In genomic region chr6:26324295-26324727, GRCh38 we compare ENCODE assay signal across 1 cellular context.
TF ChIP-seq lines count a peak whose summit lies in the region.

No MANE protein-coding gene starts in this region.

TF ChIP-seq in HepG2, 621 proteins besides CTCF, POLR2A, EP300 and RAD21 (continues in another document):
- TF ChIP-seq HNRNPLL (IDR thresholded peaks at IDR 0.05; ENCODE audit: low read depth, low read length, poor library complexity, severe bottlenecking): no peak
- TF ChIP-seq RERE (CRISPR knock-in tag; IDR thresholded peaks at IDR 0.05; ENCODE audit: low read depth): no peak
- 0 out of 2 replicates have a peak, but pooled peaks have one; percentile 36 for TF ChIP-seq ZNF607 (CRISPR knock-in tag; IDR thresholded peaks at IDR 0.05; ENCODE audit: borderline replicate concordance)
- TF ChIP-seq, protein P1, sequence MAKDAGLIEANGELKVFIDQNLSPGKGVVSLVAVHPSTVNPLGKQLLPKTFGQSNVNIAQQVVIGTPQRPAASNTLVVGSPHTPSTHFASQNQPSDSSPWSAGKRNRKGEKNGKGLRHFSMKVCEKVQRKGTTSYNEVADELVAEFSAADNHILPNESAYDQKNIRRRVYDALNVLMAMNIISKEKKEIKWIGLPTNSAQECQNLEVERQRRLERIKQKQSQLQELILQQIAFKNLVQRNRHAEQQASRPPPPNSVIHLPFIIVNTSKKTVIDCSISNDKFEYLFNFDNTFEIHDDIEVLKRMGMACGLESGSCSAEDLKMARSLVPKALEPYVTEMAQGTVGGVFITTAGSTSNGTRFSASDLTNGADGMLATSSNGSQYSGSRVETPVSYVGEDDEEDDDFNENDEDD (CRISPR knock-in tag; IDR thresholded peaks at IDR 0.05; ENCODE audit: borderline replicate concordance): peak; percentile 94
- no peak for TF ChIP-seq HOMEZ (CRISPR knock-in tag; IDR thresholded peaks at IDR 0.05; ENCODE audit: low read depth)
- TF ChIP-seq ZNF142 (CRISPR knock-in tag; IDR thresholded peaks at IDR 0.05): no peak
- TF ChIP-seq ZNF772 (CRISPR knock-in tag; IDR thresholded peaks at IDR 0.05): 0 out of 2 replicates have a peak, but pooled peaks have one; percentile 14
- TF ChIP-seq PPARG (CRISPR knock-in tag; conservative IDR thresholded peaks at IDR 0.05): 0 out of 2 replicates have a peak, but pooled peaks have one; percentile 7
- TF ChIP-seq GABPB1 (CRISPR knock-in tag; IDR thresholded peaks at IDR 0.05): no peak
- no peak for TF ChIP-seq ZMAT3 (CRISPR knock-in tag; conservative IDR thresholded peaks at IDR 0.05)
- 0 out of 2 replicates have a peak, but pooled peaks have one; percentile 7 for TF ChIP-seq MIER3 (CRISPR knock-in tag; IDR thresholded peaks at IDR 0.05; ENCODE audit: borderline replicate concordance)
- 0 out of 2 replicates have a peak, but pooled peaks have one; percentile 36 for TF ChIP-seq PHF8 (CRISPR knock-in tag; IDR thresholded peaks at IDR 0.05)
- TF ChIP-seq ZNF326 (CRISPR knock-in tag; IDR thresholded peaks at IDR 0.05; ENCODE audit: borderline replicate concordance): no peak
- no peak for TF ChIP-seq CEBPZ (IDR thresholded peaks at IDR 0.05; ENCODE audit: low read length)
- TF ChIP-seq PTBP1 (IDR thresholded peaks at IDR 0.05; ENCODE audit: low read depth, low read length, poor library complexity, severe bottlenecking): no peak
- TF ChIP-seq, protein P2, sequence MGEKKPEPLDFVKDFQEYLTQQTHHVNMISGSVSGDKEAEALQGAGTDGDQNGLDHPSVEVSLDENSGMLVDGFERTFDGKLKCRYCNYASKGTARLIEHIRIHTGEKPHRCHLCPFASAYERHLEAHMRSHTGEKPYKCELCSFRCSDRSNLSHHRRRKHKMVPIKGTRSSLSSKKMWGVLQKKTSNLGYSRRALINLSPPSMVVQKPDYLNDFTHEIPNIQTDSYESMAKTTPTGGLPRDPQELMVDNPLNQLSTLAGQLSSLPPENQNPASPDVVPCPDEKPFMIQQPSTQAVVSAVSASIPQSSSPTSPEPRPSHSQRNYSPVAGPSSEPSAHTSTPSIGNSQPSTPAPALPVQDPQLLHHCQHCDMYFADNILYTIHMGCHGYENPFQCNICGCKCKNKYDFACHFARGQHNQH (CRISPR knock-in tag; IDR thresholded peaks at IDR 0.05): 0 out of 2 replicates have a peak, but pooled peaks have one; percentile 17
- TF ChIP-seq DBP (CRISPR knock-in tag; IDR thresholded peaks at IDR 0.05; ENCODE audit: not compliant biosample characterization): no peak
- no peak for TF ChIP-seq REL (CRISPR knock-in tag; conservative IDR thresholded peaks at IDR 0.05)
- TF ChIP-seq KDM2A (CRISPR knock-in tag; IDR thresholded peaks at IDR 0.05; ENCODE audit: borderline replicate concordance, low read depth): peak; percentile 53; the same call in 1 of the 2 replicates
- TF ChIP-seq, protein P3, sequence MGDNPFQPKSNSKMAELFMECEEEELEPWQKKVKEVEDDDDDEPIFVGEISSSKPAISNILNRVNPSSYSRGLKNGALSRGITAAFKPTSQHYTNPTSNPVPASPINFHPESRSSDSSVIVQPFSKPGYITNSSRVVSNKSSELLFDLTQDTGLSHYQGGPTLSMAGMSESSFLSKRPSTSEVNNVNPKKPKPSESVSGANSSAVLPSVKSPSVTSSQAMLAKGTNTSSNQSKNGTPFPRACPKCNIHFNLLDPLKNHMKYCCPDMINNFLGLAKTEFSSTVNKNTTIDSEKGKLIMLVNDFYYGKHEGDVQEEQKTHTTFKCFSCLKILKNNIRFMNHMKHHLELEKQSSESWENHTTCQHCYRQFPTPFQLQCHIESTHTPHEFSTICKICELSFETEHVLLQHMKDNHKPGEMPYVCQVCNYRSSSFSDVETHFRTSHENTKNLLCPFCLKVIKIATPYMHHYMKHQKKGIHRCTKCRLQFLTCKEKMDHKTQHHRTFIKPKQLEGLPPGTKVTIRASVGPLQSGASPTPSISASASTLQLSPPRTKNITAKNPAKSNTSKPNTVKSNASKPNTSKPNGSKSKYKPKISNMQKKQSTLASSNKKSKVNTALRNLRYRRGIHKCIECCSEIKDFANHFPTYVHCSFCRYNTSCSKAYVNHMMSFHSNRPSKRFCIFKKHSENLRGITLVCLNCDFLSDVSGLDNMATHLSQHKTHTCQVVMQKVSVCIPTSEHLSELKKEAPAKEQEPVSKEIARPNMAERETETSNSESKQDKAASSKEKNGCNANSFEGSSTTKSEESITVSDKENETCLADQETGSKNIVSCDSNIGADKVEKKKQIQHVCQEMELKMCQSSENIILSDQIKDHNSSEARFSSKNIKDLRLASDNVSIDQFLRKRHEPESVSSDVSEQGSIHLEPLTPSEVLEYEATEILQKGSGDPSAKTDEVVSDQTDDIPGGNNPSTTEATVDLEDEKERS (CRISPR knock-in tag; IDR thresholded peaks at IDR 0.05): 0 out of 2 replicates have a peak, but pooled peaks have one; percentile 16
- TF ChIP-seq, protein P4, sequence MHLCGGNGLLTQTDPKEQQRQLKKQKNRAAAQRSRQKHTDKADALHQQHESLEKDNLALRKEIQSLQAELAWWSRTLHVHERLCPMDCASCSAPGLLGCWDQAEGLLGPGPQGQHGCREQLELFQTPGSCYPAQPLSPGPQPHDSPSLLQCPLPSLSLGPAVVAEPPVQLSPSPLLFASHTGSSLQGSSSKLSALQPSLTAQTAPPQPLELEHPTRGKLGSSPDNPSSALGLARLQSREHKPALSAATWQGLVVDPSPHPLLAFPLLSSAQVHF (CRISPR knock-in tag; IDR thresholded peaks at IDR 0.05): no peak
- no peak for TF ChIP-seq ZBTB8A (CRISPR knock-in tag; IDR thresholded peaks at IDR 0.05; ENCODE audit: borderline replicate concordance, low read depth)
- TF ChIP-seq ZNF230 (CRISPR knock-in tag; IDR thresholded peaks at IDR 0.05): no peak
- no peak for TF ChIP-seq ZNF30 (CRISPR knock-in tag; IDR thresholded peaks at IDR 0.05)
- TF ChIP-seq, protein P5, sequence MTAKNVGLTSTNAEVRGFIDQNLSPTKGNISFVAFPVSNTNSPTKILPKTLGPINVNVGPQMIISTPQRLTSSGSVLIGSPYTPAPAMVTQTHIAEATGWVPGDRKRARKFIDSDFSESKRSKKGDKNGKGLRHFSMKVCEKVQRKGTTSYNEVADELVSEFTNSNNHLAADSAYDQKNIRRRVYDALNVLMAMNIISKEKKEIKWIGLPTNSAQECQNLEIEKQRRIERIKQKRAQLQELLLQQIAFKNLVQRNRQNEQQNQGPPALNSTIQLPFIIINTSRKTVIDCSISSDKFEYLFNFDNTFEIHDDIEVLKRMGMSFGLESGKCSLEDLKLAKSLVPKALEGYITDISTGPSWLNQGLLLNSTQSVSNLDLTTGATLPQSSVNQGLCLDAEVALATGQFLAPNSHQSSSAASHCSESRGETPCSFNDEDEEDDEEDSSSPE (CRISPR knock-in tag; IDR thresholded peaks at IDR 0.05): peak; percentile 97
- no peak for TF ChIP-seq ZNF224 (CRISPR knock-in tag; IDR thresholded peaks at IDR 0.05)
